Comparison of ENCODE assay signal across 8 cellular contexts in genomic region chr3:14179114-14179465, GRCh38. TPM values are rescaled to one million over a fixed set of nuclear protein-coding genes. Genes with fewer than 3 reads are reported as not detected.
DNase-seq lines count a peak whose midpoint lies in the region; ATAC-seq, FAIRE-seq and TF ChIP-seq lines count a peak whose summit lies in the region.

No MANE protein-coding gene starts in this region.

- H3K4me1 ChIP-seq in DND-41 (ENCODE audit: insufficient read depth, low read length) (peaks cover 81% of the 10 kb centered on the region), pancreas (peaks cover 8 to 29% (median 16%) of the 10 kb centered on the region in 3 donors)

- intact Hi-C loops in pancreas (cut with DNase I): no loop called here

- H3K9me3 ChIP-seq in DND-41 (ENCODE audit: insufficient read depth, low read length, severe bottlenecking): no peaks in the 10 kb centered on the region
- no peaks in the 10 kb centered on the region for H3K9me3 ChIP-seq in pancreas

- POLR2A ChIA-PET in RWPE1 (lab: Yijun Ruan, JAX; ENCODE audit: low non-redundant PET): no interaction called here

- no peaks in the 10 kb centered on the region for H3K27me3 ChIP-seq in DND-41 (ENCODE audit: insufficient read depth, low read length, poor library complexity)
- H3K27me3 ChIP-seq in pancreas: no peaks in the 10 kb centered on the region

- peak overlapping the region; percentile 82 to 84 for H3K4me3 ChIP-seq in DND-41 (ENCODE audit: low read depth in 1 of 2, low read length in 2 of 2)
- H3K4me3 ChIP-seq in pancreas: peak overlapping the region; percentile 62 to 90 (median 84)

- peaks cover 75% of the 10 kb centered on the region for H3K79me2 ChIP-seq in DND-41 (ENCODE audit: insufficient read depth, low read length)

- H2AFZ ChIP-seq in DND-41 (ENCODE audit: low read depth, low read length): peak overlapping the region; percentile 90

- FAIRE-seq in pancreas (lab: Jason Lieb, UNC): no peak

- H3K36me3 ChIP-seq in DND-41 (ENCODE audit: insufficient read depth, low read length): peaks cover 33% of the 10 kb centered on the region
- peaks cover 0 to 21% (median 3%) of the 10 kb centered on the region in 3 donors for H3K36me3 ChIP-seq in pancreas

- peak overlapping the region; percentile 67 for H3K9ac ChIP-seq in DND-41 (ENCODE audit: low read depth, low read length)

- DNase-seq in DND-41 (no peak), RWPE1 (ENCODE audit: low spot score) (no peak), erythroblast (lab: John Stamatoyannopoulos, UW) (peak; percentile 46 to 68), pancreas (no peak), D341Med (ENCODE audit: low spot score) (no peak), ACHN (no peak), amniotic stem cell (lab: John Stamatoyannopoulos, UW) (no peak), NCI-H774 (lab: John Stamatoyannopoulos, UW) (no peak)

- TF ChIP-seq CTCF in DND-41 (IDR thresholded peaks at IDR 0.05; ENCODE audit: borderline replicate concordance, extremely low read depth, low read length, poor library complexity, severe bottlenecking): no peak
- TF ChIP-seq CTCF in RWPE1 (conservative IDR thresholded peaks at IDR 0.05; ENCODE audit: low read depth): no peak
- no peak for TF ChIP-seq CTCF in pancreas (IDR thresholded peaks at IDR 0.05)

- 1 to 2% methylated on average over 3 of the region's 3 CpGs for WGBS in pancreas, 2 donors

- peaks cover 34% of the 10 kb centered on the region for H4K20me1 ChIP-seq in DND-41 (ENCODE audit: insufficient read depth, low read length)

- in situ Hi-C loops in ACHN (cut with HindIII; ENCODE audit: low pct_ligation_motif_present, low pct_unique_long_range_greater_than_20kb, low sequenced_read_pairs): no loop called here

- no peak for TF ChIP-seq POLR2A in erythroblast (IDR thresholded peaks at IDR 0.05; ENCODE audit: low read length)

- CTCF ChIA-PET in RWPE1 (lab: Yijun Ruan, JAX): interaction anchor here (0.6 kb wide), 1 partner anchor 237 kb away, joined by 3 read pairs; no protein-coding TSS in a partner anchor

- peak overlapping the region; percentile 78 for H3K4me2 ChIP-seq in DND-41 (ENCODE audit: insufficient read depth, low read length)

- H3K27ac ChIP-seq in DND-41 (ENCODE audit: low read length) (peak overlapping the region; percentile 82), RWPE1 (peak overlapping the region; percentile 94), pancreas (peak overlapping the region in 3 of 4 donors; percentile 66 to 94 (median 93))

- ATAC-seq in DND-41 (ENCODE audit: insufficient read depth, low read depth) (no peak), pancreas (no peak)

RNA-seq across cellular contexts. Expression of gene LSM3, which starts 0.5 kb away (rescaled TPM):
- 1 to 10 TPM; 3.2 to 5.0 (median 4.3) TPM for total RNA-seq in pancreas
- 1 to 10 TPM; 3.7 to 7.9 TPM for polyA plus RNA-seq in pancreas

RNA-seq across cellular contexts. Expression of gene XPC, which starts 0.7 kb away (rescaled TPM):
- 10 to 100 TPM; 14.2 to 29.9 (median 19.5) TPM for total RNA-seq in pancreas
- 10 to 100 TPM; 17.2 to 26.7 TPM for polyA plus RNA-seq in pancreas

RNA-seq across cellular contexts. Expression of gene TMEM43, which starts 54.2 kb away (rescaled TPM):
- 10 to 100 TPM; 11.2 to 31.2 (median 17.6) TPM for total RNA-seq in pancreas
- 10 to 100 TPM; 13.5 to 22.8 TPM for polyA plus RNA-seq in pancreas

RNA-seq across cellular contexts. Expression of gene CHCHD4, which starts 54.4 kb away (rescaled TPM):
- total RNA-seq in pancreas: 1 to 10 TPM; 3.2 to 6.0 (median 5.3) TPM
- polyA plus RNA-seq in pancreas: 1 to 10 TPM; 3.4 to 8.6 TPM

Comparison
In these comparisons a context has a peak if more than half of its experiments do, and no peak if none do; other contexts are left out.
1. DNase-seq: peak in erythroblast (2 of 2); none in DND-41 (single experiment), RWPE1 (single experiment), pancreas (0 of 6), D341Med (single experiment), ACHN (single experiment), amniotic stem cell (single experiment) and NCI-H774 (single experiment).
2. Peak in every context shown above with its lines, with median percentiles within 50 percentile points of each other: H3K27ac ChIP-seq.